1 cellular context compared by ENCODE assay signal in genomic region chr2:130380096-130380934, GRCh38.
TF ChIP-seq lines count a peak whose summit lies in the region.

No MANE protein-coding gene starts in this region.

TF ChIP-seq in K562, 482 proteins besides CTCF, POLR2A, EP300 and RAD21 (continued from another document and continues in another):
- TF ChIP-seq E2F3 (CRISPR knock-in tag; IDR thresholded peaks at IDR 0.05): no peak
- no peak for TF ChIP-seq RBM34 (IDR thresholded peaks at IDR 0.05; ENCODE audit: borderline replicate concordance, insufficient read depth, low read length)
- TF ChIP-seq SIN3A (IDR thresholded peaks at IDR 0.05; ENCODE audit: borderline replicate concordance in 2 of 2, control insufficient read depth in 1 of 2, low read depth in 2 of 2, low read length in 2 of 2): 0 out of 4 replicates have a peak, but pooled peaks of 1 of the 2 experiments have one; percentile 22
- no peak for TF ChIP-seq MBD1 (CRISPR knock-in tag; IDR thresholded peaks at IDR 0.05)
- no peak for TF ChIP-seq CHD1 (IDR thresholded peaks at IDR 0.05; ENCODE audit: low read length)
- TF ChIP-seq HMBOX1 (IDR thresholded peaks at IDR 0.05): no peak; the same call in 1 of the 2 replicates
- peak; percentile 78 to 88 for TF ChIP-seq E2F6 (IDR thresholded peaks at IDR 0.05; ENCODE audit: borderline replicate concordance in 1 of 2, extremely low read depth in 1 of 2, insufficient read depth in 1 of 2, insufficient read length in 1 of 2, low read depth in 1 of 2, low read length in 1 of 2, poor library complexity in 1 of 2, severe bottlenecking in 1 of 2)
- no peak; the same call in 1 of the 2 replicates for TF ChIP-seq NCOA1 (IDR thresholded peaks at IDR 0.05; ENCODE audit: low read depth)
- no peak for TF ChIP-seq PURB (CRISPR knock-in tag; IDR thresholded peaks at IDR 0.05; ENCODE audit: low read depth)
- TF ChIP-seq, protein P1, sequence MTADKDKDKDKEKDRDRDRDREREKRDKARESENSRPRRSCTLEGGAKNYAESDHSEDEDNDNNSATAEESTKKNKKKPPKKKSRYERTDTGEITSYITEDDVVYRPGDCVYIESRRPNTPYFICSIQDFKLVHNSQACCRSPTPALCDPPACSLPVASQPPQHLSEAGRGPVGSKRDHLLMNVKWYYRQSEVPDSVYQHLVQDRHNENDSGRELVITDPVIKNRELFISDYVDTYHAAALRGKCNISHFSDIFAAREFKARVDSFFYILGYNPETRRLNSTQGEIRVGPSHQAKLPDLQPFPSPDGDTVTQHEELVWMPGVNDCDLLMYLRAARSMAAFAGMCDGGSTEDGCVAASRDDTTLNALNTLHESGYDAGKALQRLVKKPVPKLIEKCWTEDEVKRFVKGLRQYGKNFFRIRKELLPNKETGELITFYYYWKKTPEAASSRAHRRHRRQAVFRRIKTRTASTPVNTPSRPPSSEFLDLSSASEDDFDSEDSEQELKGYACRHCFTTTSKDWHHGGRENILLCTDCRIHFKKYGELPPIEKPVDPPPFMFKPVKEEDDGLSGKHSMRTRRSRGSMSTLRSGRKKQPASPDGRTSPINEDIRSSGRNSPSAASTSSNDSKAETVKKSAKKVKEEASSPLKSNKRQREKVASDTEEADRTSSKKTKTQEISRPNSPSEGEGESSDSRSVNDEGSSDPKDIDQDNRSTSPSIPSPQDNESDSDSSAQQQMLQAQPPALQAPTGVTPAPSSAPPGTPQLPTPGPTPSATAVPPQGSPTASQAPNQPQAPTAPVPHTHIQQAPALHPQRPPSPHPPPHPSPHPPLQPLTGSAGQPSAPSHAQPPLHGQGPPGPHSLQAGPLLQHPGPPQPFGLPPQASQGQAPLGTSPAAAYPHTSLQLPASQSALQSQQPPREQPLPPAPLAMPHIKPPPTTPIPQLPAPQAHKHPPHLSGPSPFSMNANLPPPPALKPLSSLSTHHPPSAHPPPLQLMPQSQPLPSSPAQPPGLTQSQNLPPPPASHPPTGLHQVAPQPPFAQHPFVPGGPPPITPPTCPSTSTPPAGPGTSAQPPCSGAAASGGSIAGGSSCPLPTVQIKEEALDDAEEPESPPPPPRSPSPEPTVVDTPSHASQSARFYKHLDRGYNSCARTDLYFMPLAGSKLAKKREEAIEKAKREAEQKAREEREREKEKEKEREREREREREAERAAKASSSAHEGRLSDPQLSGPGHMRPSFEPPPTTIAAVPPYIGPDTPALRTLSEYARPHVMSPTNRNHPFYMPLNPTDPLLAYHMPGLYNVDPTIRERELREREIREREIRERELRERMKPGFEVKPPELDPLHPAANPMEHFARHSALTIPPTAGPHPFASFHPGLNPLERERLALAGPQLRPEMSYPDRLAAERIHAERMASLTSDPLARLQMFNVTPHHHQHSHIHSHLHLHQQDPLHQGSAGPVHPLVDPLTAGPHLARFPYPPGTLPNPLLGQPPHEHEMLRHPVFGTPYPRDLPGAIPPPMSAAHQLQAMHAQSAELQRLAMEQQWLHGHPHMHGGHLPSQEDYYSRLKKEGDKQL (CRISPR knock-in tag; IDR thresholded peaks at IDR 0.05; ENCODE audit: borderline replicate concordance): no peak
- TF ChIP-seq SMARCA4 (IDR thresholded peaks at IDR 0.05): peak; percentile 77
- TF ChIP-seq MTA3 (IDR thresholded peaks at IDR 0.05; ENCODE audit: borderline replicate concordance): peak; percentile 52; the same call in 1 of the 2 replicates
- no peak for TF ChIP-seq NCOA2 (IDR thresholded peaks at IDR 0.05; ENCODE audit: partially characterized antibody in 2 of 2)
- 0 out of 2 replicates have a peak, but pooled peaks have one; percentile 58 for TF ChIP-seq E2F5 (CRISPR knock-in tag; IDR thresholded peaks at IDR 0.05)
- TF ChIP-seq, protein P2, sequence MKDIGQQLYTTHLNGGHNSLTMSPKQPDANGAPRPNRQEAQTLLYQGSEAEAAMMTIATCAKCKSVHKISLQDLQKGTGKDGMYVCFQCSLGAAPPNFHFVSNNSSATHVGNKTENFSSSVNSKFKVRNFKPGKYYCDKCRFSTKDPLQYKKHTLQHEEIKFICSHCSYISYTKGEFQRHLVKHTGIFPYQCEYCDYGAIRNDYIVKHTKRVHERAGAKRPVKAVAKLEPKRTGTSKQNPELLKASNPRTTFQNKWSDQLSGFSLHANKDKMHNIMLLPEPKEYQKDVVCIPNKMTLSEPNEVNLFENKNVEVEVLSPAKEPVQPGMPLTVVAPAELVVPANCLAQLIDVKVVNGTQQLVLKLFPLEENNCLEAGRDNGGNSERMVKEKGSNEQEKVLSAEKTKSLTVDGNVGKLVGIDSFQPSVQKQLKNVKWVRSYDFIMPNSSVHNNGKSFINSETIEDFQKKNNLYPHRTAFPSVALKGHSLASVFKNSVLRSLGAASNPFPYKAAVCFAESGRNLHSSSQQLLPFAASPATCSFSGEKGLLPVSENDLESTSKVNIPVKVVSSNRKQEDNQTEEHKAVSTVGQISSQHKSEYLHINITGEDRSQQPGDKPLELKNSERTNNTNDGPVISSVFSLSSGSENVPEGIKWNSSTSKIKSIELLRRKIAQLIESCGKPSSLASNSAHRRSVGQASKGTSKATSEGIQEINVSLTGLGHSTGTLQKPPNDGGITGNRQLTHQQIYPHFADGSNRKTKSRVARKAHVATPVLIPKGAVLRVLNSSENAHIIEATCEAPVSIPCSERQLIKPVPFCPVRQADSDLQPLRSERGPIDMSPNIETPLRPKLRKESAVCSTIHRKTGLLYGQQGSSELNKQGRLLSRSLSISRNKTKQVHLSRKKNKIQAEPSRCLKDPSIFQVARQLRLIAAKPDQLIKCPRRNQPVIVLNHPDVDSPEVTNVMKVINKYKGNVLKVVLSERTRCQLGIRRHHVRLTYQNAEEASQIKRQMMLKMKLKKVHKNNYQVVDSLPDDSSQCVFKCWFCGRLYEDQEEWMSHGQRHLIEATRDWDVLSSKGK (CRISPR knock-in tag; IDR thresholded peaks at IDR 0.05): no peak
- peak; percentile 92 for TF ChIP-seq DPF2 (IDR thresholded peaks at IDR 0.05)
- TF ChIP-seq HDAC3 (IDR thresholded peaks at IDR 0.05; ENCODE audit: borderline replicate concordance, partially characterized antibody): no peak
- no peak for TF ChIP-seq ZNF589 (CRISPR knock-in tag; IDR thresholded peaks at IDR 0.05; ENCODE audit: low read depth)
- TF ChIP-seq ZBTB9 (CRISPR knock-in tag; IDR thresholded peaks at IDR 0.05): peak; percentile 64
- TF ChIP-seq TSC22D4 (tag; IDR thresholded peaks at IDR 0.05): no peak
- no peak for TF ChIP-seq FOXK2 (conservative IDR thresholded peaks at IDR 0.05 in 1 of 2, IDR thresholded peaks at IDR 0.05 in 1 of 2; ENCODE audit: low read depth in 2 of 2)
- no peak for TF ChIP-seq SLC30A9 (CRISPR knock-in tag; IDR thresholded peaks at IDR 0.05)
- no peak for TF ChIP-seq GABPB1 (CRISPR knock-in tag; IDR thresholded peaks at IDR 0.05)
- peak in 1 of 2 experiments; percentile 84; a peak in 2 of 4 replicates for TF ChIP-seq RCOR1 (IDR thresholded peaks at IDR 0.05; ENCODE audit: borderline replicate concordance in 1 of 2, low read depth in 2 of 2, low read length in 2 of 2)
- no peak; the same call in 1 of the 2 replicates for TF ChIP-seq FOXM1 (IDR thresholded peaks at IDR 0.05; ENCODE audit: low read depth)
- TF ChIP-seq FOXM1 (CRISPR knock-in tag; IDR thresholded peaks at IDR 0.05; ENCODE audit: low read depth): no peak
- no peak for TF ChIP-seq ZNF277 (CRISPR knock-in tag; IDR thresholded peaks at IDR 0.05; ENCODE audit: borderline replicate concordance)
- TF ChIP-seq TBL1XR1 (IDR thresholded peaks at IDR 0.05; ENCODE audit: low read length in 2 of 2): no peak; a peak in 1 of 4 replicates
- no peak for TF ChIP-seq HMGN3 (IDR thresholded peaks at IDR 0.05; ENCODE audit: borderline replicate concordance, extremely low read depth, insufficient read length, low read depth, low read length)
- TF ChIP-seq ZNF445 (CRISPR knock-in tag; IDR thresholded peaks at IDR 0.05; ENCODE audit: low read depth): no peak
- TF ChIP-seq BRD4 (IDR thresholded peaks at IDR 0.05): no peak
- TF ChIP-seq, protein P3, sequence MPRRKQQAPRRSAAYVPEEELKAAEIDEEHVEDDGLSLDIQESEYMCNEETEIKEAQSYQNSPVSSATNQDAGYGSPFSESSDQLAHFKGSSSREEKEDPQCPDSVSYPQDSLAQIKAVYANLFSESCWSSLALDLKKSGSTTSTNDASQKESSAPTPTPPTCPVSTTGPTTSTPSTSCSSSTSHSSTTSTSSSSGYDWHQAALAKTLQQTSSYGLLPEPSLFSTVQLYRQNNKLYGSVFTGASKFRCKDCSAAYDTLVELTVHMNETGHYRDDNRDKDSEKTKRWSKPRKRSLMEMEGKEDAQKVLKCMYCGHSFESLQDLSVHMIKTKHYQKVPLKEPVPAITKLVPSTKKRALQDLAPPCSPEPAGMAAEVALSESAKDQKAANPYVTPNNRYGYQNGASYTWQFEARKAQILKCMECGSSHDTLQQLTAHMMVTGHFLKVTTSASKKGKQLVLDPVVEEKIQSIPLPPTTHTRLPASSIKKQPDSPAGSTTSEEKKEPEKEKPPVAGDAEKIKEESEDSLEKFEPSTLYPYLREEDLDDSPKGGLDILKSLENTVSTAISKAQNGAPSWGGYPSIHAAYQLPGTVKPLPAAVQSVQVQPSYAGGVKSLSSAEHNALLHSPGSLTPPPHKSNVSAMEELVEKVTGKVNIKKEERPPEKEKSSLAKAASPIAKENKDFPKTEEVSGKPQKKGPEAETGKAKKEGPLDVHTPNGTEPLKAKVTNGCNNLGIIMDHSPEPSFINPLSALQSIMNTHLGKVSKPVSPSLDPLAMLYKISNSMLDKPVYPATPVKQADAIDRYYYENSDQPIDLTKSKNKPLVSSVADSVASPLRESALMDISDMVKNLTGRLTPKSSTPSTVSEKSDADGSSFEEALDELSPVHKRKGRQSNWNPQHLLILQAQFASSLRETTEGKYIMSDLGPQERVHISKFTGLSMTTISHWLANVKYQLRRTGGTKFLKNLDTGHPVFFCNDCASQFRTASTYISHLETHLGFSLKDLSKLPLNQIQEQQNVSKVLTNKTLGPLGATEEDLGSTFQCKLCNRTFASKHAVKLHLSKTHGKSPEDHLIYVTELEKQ (CRISPR knock-in tag; IDR thresholded peaks at IDR 0.05): no peak
- TF ChIP-seq IRF2 (CRISPR knock-in tag; IDR thresholded peaks at IDR 0.05): no peak
- TF ChIP-seq ZNF324 (CRISPR knock-in tag; IDR thresholded peaks at IDR 0.05): no peak
- no peak for TF ChIP-seq SIRT6 (IDR thresholded peaks at IDR 0.05; ENCODE audit: low read depth, low read length)
- no peak for TF ChIP-seq GTF2F1 (IDR thresholded peaks at IDR 0.05; ENCODE audit: low read depth, low read length)
- TF ChIP-seq ERF (CRISPR knock-in tag; IDR thresholded peaks at IDR 0.05): no peak
- no peak for TF ChIP-seq MAFF (IDR thresholded peaks at IDR 0.05; ENCODE audit: low read length)
- TF ChIP-seq ZNF165 (CRISPR knock-in tag; IDR thresholded peaks at IDR 0.05; ENCODE audit: borderline replicate concordance): no peak
- no peak for TF ChIP-seq ZNF740 (CRISPR knock-in tag; IDR thresholded peaks at IDR 0.05)
- TF ChIP-seq ZNF740 (tag; IDR thresholded peaks at IDR 0.05): no peak
